13 cellular contexts compared by ENCODE assay signal in genomic region chr19:52946322-52947310, GRCh38. TPM values are rescaled to one million over a fixed set of nuclear protein-coding genes. Genes with fewer than 3 reads are reported as not detected.
DNase-seq lines count a peak whose midpoint lies in the region; ATAC-seq and TF ChIP-seq lines count a peak whose summit lies in the region.
"Had no signal": no experiment of that assay in that cellular context is flagged by ENCODE, and none has a peak within 500 bp of the region (broad histone marks: within the 10 kb centered on the region; RNA-seq: fewer than 3 reads in every experiment).

No MANE protein-coding gene starts in this region.

- no peak overlapping the region for H2AFZ ChIP-seq in osteoblast (ENCODE audit: low read length)

- H3K36me3 ChIP-seq in Panc1 (ENCODE audit: control insufficient read depth, insufficient read depth, low read length) (no peaks in the 10 kb centered on the region), left ventricle myocardium inferior (peaks cover 36% of the 10 kb centered on the region), osteoblast (ENCODE audit: insufficient read depth, low read length) (peaks cover 18% of the 10 kb centered on the region)

- no peaks in the 10 kb centered on the region for H3K79me2 ChIP-seq in osteoblast (ENCODE audit: insufficient read depth, low read length)

- TF ChIP-seq CTCF in GM10248 (IDR thresholded peaks at IDR 0.05; ENCODE audit: control extremely low read depth, extremely low read depth, low read depth, missing control alignments) (no peak), Panc1 (IDR thresholded peaks at IDR 0.05) (no peak), left ventricle myocardium inferior (IDR thresholded peaks at IDR 0.05; ENCODE audit: borderline replicate concordance) (no peak), osteoblast (IDR thresholded peaks at IDR 0.05; ENCODE audit: extremely low read depth, low read depth, low read length) (no peak)

- H4K20me1 ChIP-seq in osteoblast (ENCODE audit: insufficient read depth, low read length), result no peaks in the 10 kb centered on the region

- in situ Hi-C loops in Panc1 (cut with HindIII; ENCODE audit: low pct_unique_long_range_greater_than_20kb, low sequenced_read_pairs), result no loop called here

- DNase-seq in GM10248 (ENCODE audit: extremely low spot score) (peak; percentile 10), Panc1 (ENCODE audit: low read depth, low spot score) (no peak), left ventricle myocardium inferior (peak; percentile 51), osteoblast (ENCODE audit: insufficient read length, low spot score, missing footprints) (peak; percentile 72), mesenteric fat pad (ENCODE audit: low spot score) (no peak), NCI-H1694 treated with DMSO at 0.1 percent for 48 hours (lab: John Stamatoyannopoulos, UW) (no peak)
- DNase-seq: activated T-cell treated with anti-CD3 and anti-CD28 coated beads, Interleukin-2, amount 50 U/mL, for 72 hours; CD8-positive, alpha-beta memory T cell; T-helper 17 cell had no signal

- peak overlapping the region; percentile 34 to 51 for H3K4me3 ChIP-seq in Panc1 (ENCODE audit: low read depth in 2 of 2, low read length in 2 of 2)
- H3K4me3 ChIP-seq in left ventricle myocardium inferior, result peak overlapping the region; percentile 35
- peak overlapping the region; percentile 61 for H3K4me3 ChIP-seq in osteoblast (ENCODE audit: insufficient read depth, low read length)

- peak overlapping the region; percentile 67 for H3K4me2 ChIP-seq in osteoblast (ENCODE audit: insufficient read depth, low read length)

- intact Hi-C loops in Panc1 (cut with micrococcal nuclease; ENCODE audit: unreplicated experiment) (no loop called here), left ventricle myocardium inferior (cut with micrococcal nuclease) (no loop called here)

- H3K27ac ChIP-seq in Panc1 (ENCODE audit: low read length), result no peak overlapping the region
- H3K27ac ChIP-seq in left ventricle myocardium inferior (replicated peaks), result no peak overlapping the region
- H3K27ac ChIP-seq in osteoblast (ENCODE audit: low read depth, low read length), result no peak overlapping the region

- no peak overlapping the region for H3K27ac Mint-ChIP-seq in activated T-helper 17 cell treated with anti-CD3 and anti-CD28 coated beads, Interleukin-2, amount 50 U/mL, for 72 hours
- H3K27ac Mint-ChIP-seq: activated T-cell treated with anti-CD3 and anti-CD28 coated beads, Interleukin-2, amount 50 U/mL, for 72 hours; IgD-negative memory B cell; stimulated activated effector memory CD8-positive, alpha-beta T cell treated with anti-CD3 and anti-CD28 coated beads, Interleukin-12 subunit alpha, Interleukin-12 subunit beta, amount 100 ng/mL, for 72 hours; T-helper 17 cell had no signal

- H3K4me3 Mint-ChIP-seq in activated T-helper 17 cell treated with anti-CD3 and anti-CD28 coated beads, Interleukin-2, amount 50 U/mL, for 72 hours, result no peak overlapping the region
- H3K4me3 Mint-ChIP-seq: activated T-cell treated with anti-CD3 and anti-CD28 coated beads, Interleukin-2, amount 50 U/mL, for 72 hours; stimulated activated effector memory CD8-positive, alpha-beta T cell treated with anti-CD3 and anti-CD28 coated beads, Interleukin-12 subunit alpha, Interleukin-12 subunit beta, amount 100 ng/mL, for 72 hours; T-helper 17 cell had no signal

- H3K27me3 ChIP-seq in Panc1 (ENCODE audit: control insufficient read depth, insufficient read depth, low read length) (no peaks in the 10 kb centered on the region), left ventricle myocardium inferior (ENCODE audit: low read depth) (no peaks in the 10 kb centered on the region), osteoblast (ENCODE audit: insufficient read depth, low read length) (no peaks in the 10 kb centered on the region)

- H3K9me3 ChIP-seq in Panc1 (ENCODE audit: control insufficient read depth, insufficient read depth, low read depth, low read length) (peaks cover 21% of the 10 kb centered on the region; the same call in 1 of the 2 replicates), left ventricle myocardium inferior (replicated peaks) (peaks cover 52% of the 10 kb centered on the region), osteoblast (ENCODE audit: low read depth, low read length) (peaks cover 14% of the 10 kb centered on the region)

- no peaks in the 10 kb centered on the region for H3K4me1 ChIP-seq in Panc1 (ENCODE audit: control insufficient read depth, insufficient read depth, low read length)
- H3K4me1 ChIP-seq in left ventricle myocardium inferior, result peaks cover 23% of the 10 kb centered on the region
- peaks cover 10% of the 10 kb centered on the region for H3K4me1 ChIP-seq in osteoblast (ENCODE audit: insufficient read depth, low read length)

- no peaks in the 10 kb centered on the region for H3K27me3 Mint-ChIP-seq in activated T-helper 17 cell treated with anti-CD3 and anti-CD28 coated beads, Interleukin-2, amount 50 U/mL, for 72 hours
- H3K27me3 Mint-ChIP-seq: CD8-positive, alpha-beta memory T cell; IgD-negative memory B cell; T-helper 17 cell had no signal

- H3K4me1 Mint-ChIP-seq in activated T-helper 17 cell treated with anti-CD3 and anti-CD28 coated beads, Interleukin-2, amount 50 U/mL, for 72 hours, result peaks cover 3% of the 10 kb centered on the region

- H3K36me3 Mint-ChIP-seq in activated T-helper 17 cell treated with anti-CD3 and anti-CD28 coated beads, Interleukin-2, amount 50 U/mL, for 72 hours (ENCODE audit: low read depth), result peaks cover 24% of the 10 kb centered on the region

- H3K9me3 Mint-ChIP-seq in activated T-helper 17 cell treated with anti-CD3 and anti-CD28 coated beads, Interleukin-2, amount 50 U/mL, for 72 hours, result peaks cover 16% of the 10 kb centered on the region

- no TSS peak for BruUV-seq in Panc1 (replicated peaks; lab: Mats Ljungman, UMichigan)

- POLR2A ChIA-PET in GM10248 (lab: Yijun Ruan, JAX), result no interaction called here
- POLR2A ChIA-PET in Panc1 (lab: Charles Lee), result no interaction called here

- ATAC-seq in Panc1 (peak; percentile 89), GM19397 (IDR thresholded peaks at IDR 0.05; ENCODE audit: unreplicated experiment) (no peak)
- ATAC-seq in activated T-helper 17 cell treated with anti-CD3 and anti-CD28 coated beads, Interleukin-2, amount 50 U/mL, for 72 hours (replicated peaks), result no peak
- ATAC-seq: activated T-cell treated with anti-CD3 and anti-CD28 coated beads, Interleukin-2, amount 50 U/mL, for 72 hours; stimulated activated effector memory CD8-positive, alpha-beta T cell treated with anti-CD3 and anti-CD28 coated beads, Interleukin-12 subunit alpha, Interleukin-12 subunit beta, amount 100 ng/mL, for 72 hours; T-helper 17 cell had no signal

- CTCF ChIA-PET in GM10248 (lab: Yijun Ruan, JAX), result interaction anchor here (1.9 kb wide), 1 partner anchor 15 kb away, joined by 11 read pairs; the partner anchor contains the start of gene ZNF816
- CTCF ChIA-PET in Panc1 (lab: Charles Lee), result no interaction called here

RNA-seq across cellular contexts. Expression of gene ZNF816, which starts 16.1 kb away (rescaled TPM):
- 7.1 TPM for total RNA-seq in Panc1 (2021; ENCODE audit: unreplicated experiment)
- polyA plus RNA-seq in Panc1 (2012; ENCODE audit: insufficient read length), result 3.2 TPM
- 5.9 TPM for total RNA-seq in left ventricle myocardium inferior
- 8.3 and 9.8 TPM in 2 replicates for total RNA-seq in osteoblast
- total RNA-seq in mesenteric fat pad, result 4.8 TPM
- total RNA-seq in activated T-helper 17 cell treated with anti-CD3 and anti-CD28 coated beads, Interleukin-2, amount 50 U/mL, for 72 hours, result 1 to 10 TPM; 5.7 to 7.1 TPM

RNA-seq across cellular contexts. Expression of gene ZNF888, which starts 23.4 kb away (rescaled TPM):
- total RNA-seq in Panc1 (2021; ENCODE audit: unreplicated experiment), result 7.4 TPM
- polyA plus RNA-seq in Panc1 (2012; ENCODE audit: insufficient read length), result 2.3 TPM
- 1.6 TPM for total RNA-seq in left ventricle myocardium inferior
- total RNA-seq in osteoblast, result 4.7 and 5.0 TPM in 2 replicates
- total RNA-seq in mesenteric fat pad, result 2.6 TPM
- 1 to 10 TPM; 3.3 to 8.0 TPM for total RNA-seq in activated T-helper 17 cell treated with anti-CD3 and anti-CD28 coated beads, Interleukin-2, amount 50 U/mL, for 72 hours

RNA-seq across cellular contexts. Expression of gene ZNF320, which starts 49.2 kb away (rescaled TPM):
- total RNA-seq in Panc1 (2021; ENCODE audit: unreplicated experiment), result 10.2 TPM
- polyA plus RNA-seq in Panc1 (2012; ENCODE audit: insufficient read length), result 5.9 TPM
- total RNA-seq in left ventricle myocardium inferior, result 11.1 TPM
- 10.0 and 11.2 TPM in 2 replicates for total RNA-seq in osteoblast
- 9.3 TPM for total RNA-seq in mesenteric fat pad
- 1 to 10 TPM; 3.3 to 9.4 TPM for total RNA-seq in activated T-helper 17 cell treated with anti-CD3 and anti-CD28 coated beads, Interleukin-2, amount 50 U/mL, for 72 hours

Comparison
In these comparisons a context has a peak if more than half of its experiments do, and no peak if none do; other contexts are left out.
1. DNase-seq: peak in GM10248 (single experiment), left ventricle myocardium inferior (single experiment) and osteoblast (single experiment); none in Panc1 (single experiment), mesenteric fat pad (single experiment) and NCI-H1694 treated with DMSO at 0.1 percent for 48 hours (single experiment).
2. Peak in every context shown above with its lines, with median percentiles within 50 percentile points of each other: H3K4me3 ChIP-seq.